Comparison of ENCODE assay signal across 19 cellular contexts in genomic region chr15:65470866-65471265, GRCh38. TPM values are rescaled to one million over a fixed set of nuclear protein-coding genes. Genes with fewer than 3 reads are reported as not detected.
"Had no signal": no experiment of that assay in that cellular context is flagged by ENCODE, and none has a peak within 500 bp of the region (broad histone marks: within the 10 kb centered on the region; RNA-seq: fewer than 3 reads in every experiment).

No MANE protein-coding gene starts in this region.

- H3K9me3 ChIP-seq: gastrocnemius medialis, neutrophil, right lobe of liver, testis, transverse colon had no signal

- H3K4me3 ChIP-seq: gastrocnemius medialis, right lobe of liver, testis, transverse colon had no signal

- H3K27me3 ChIP-seq: gastrocnemius medialis, neutrophil, right lobe of liver, testis, transverse colon had no signal

- H3K27ac ChIP-seq: gastrocnemius medialis, neutrophil, right lobe of liver, testis, transverse colon had no signal

- DNase-seq: activated CD4-positive, alpha-beta T cell treated with anti-CD3 and anti-CD28 coated beads, Interleukin-2, amount 50 U/mL, for 4 hours; activated naive CD4-positive, alpha-beta T cell; anterior cingulate cortex; gastrocnemius medialis; glutamatergic neuron; kidney; left colon; mammary epithelial cell; naive B cell; nephron progenitor cell; right lobe of liver; stimulated activated CD4-positive, alpha-beta T cell treated with anti-CD3 and anti-CD28 coated beads, Interleukin-2, amount 100 ng/mL, for 48 hours; stimulated activated naive CD4-positive, alpha-beta T cell treated with Interleukin-2 at 50 U/mL for 16 hours; T-helper 17 cell; T1000; testis; transverse colon had no signal

- H3K4me1 ChIP-seq: right lobe of liver, testis, transverse colon had no signal

RNA-seq across cellular contexts. Expression of gene IGDCC4, which starts 48.1 kb away (rescaled TPM):
- polyA plus RNA-seq: liver had no signal
